Comparison of ENCODE assay signal across 8 cellular contexts in genomic region chr19:3057275-3057714, GRCh38. TPM values are rescaled to one million over a fixed set of nuclear protein-coding genes. Genes with fewer than 3 reads are reported as not detected.
A peak's percentile ranks its signal among the peaks of the same experiment; 100 is the strongest.
DNase-seq lines count a peak whose midpoint lies in the region; TF ChIP-seq lines count a peak whose summit lies in the region.

No MANE protein-coding gene starts in this region.

- H3K36me3 Mint-ChIP-seq in nephron progenitor cell (ENCODE audit: low read depth): peaks cover 29% of the 10 kb centered on the region

- H3K4me1 ChIP-seq in BE2C: peaks cover 17% of the 10 kb centered on the region
- H3K4me1 ChIP-seq in fibroblast of lung (ENCODE audit: control insufficient read depth, extremely low read depth, insufficient read depth, low read length): peaks cover 8% of the 10 kb centered on the region

- H3K4me3 Mint-ChIP-seq in nephron progenitor cell: peak overlapping the region; percentile 63

- peaks cover 18% of the 10 kb centered on the region for H3K79me2 ChIP-seq in fibroblast of lung (ENCODE audit: control insufficient read depth, insufficient read depth, low read length)

- H3K27me3 ChIP-seq in BE2C (no peaks in the 10 kb centered on the region), fibroblast of lung (ENCODE audit: control insufficient read depth, insufficient read depth, low read length) (no peaks in the 10 kb centered on the region)

- no peak overlapping the region for H3K27ac Mint-ChIP-seq in nephron progenitor cell

- H3K36me3 ChIP-seq in BE2C (peaks cover 45% of the 10 kb centered on the region), fibroblast of lung (ENCODE audit: control insufficient read depth, insufficient read depth, low read length) (peaks cover 27% of the 10 kb centered on the region)

- no peak for TF ChIP-seq CTCF in BE2C (IDR thresholded peaks at IDR 0.05; ENCODE audit: low read depth, low read length)
- no peak for TF ChIP-seq CTCF in fibroblast of lung (conservative IDR thresholded peaks at IDR 0.05 in 1 of 2, IDR thresholded peaks at IDR 0.05 in 1 of 2; ENCODE audit: low read depth in 1 of 2, low read length in 2 of 2)
- no peak for TF ChIP-seq CTCF in nephron progenitor cell (IDR thresholded peaks at IDR 0.05)
- TF ChIP-seq CTCF in GM13977 (IDR thresholded peaks at IDR 0.05; ENCODE audit: extremely low read depth, insufficient read depth, missing control alignments): no peak

- H3K9ac ChIP-seq in fibroblast of lung (ENCODE audit: insufficient read depth, low read length): no peak overlapping the region

- H4K20me1 ChIP-seq in fibroblast of lung (ENCODE audit: control insufficient read depth, extremely low read depth, insufficient read depth, low read length): no peaks in the 10 kb centered on the region

- H3K4me1 Mint-ChIP-seq in nephron progenitor cell: peaks cover 45% of the 10 kb centered on the region

- DNase-seq in BE2C (peak; percentile 86), NCI-H2196 treated with DMSO at 0.1 percent for 48 hours (lab: John Stamatoyannopoulos, UW; ENCODE audit: unreplicated experiment) (peak; percentile 85), fibroblast of lung (ENCODE audit: low read depth in 2 of 2) (peak; percentile 69 to 74), nephron progenitor cell (peak; percentile 54), islet precursor cell (no peak), NOMO-1 treated with DMSO at 0.1 percent for 48 hours (lab: John Stamatoyannopoulos, UW; ENCODE audit: unreplicated experiment) (no peak), GM13977 (ENCODE audit: low spot score) (no peak)
- DNase-seq in stimulated activated CD4-positive, alpha-beta T cell treated with anti-CD3 and anti-CD28 coated beads, Interleukin-2, amount 100 ng/mL, for 24 hours: no peak

- H3K4me3 ChIP-seq in BE2C (ENCODE audit: low read depth, low read length) (no peak overlapping the region), fibroblast of lung (replicated peaks in 1 of 4; ENCODE audit: control extremely low read depth in 1 of 4, insufficient read depth in 1 of 4, low read depth in 3 of 4, low read length in 4 of 4) (peak overlapping the region in 1 of 4 experiments; percentile 8)

- peaks cover 77% of the 10 kb centered on the region for H3K27me3 Mint-ChIP-seq in nephron progenitor cell (ENCODE audit: low read depth, poor library complexity)

- H3K9me3 ChIP-seq in BE2C: no peaks in the 10 kb centered on the region
- no peaks in the 10 kb centered on the region for H3K9me3 ChIP-seq in fibroblast of lung (ENCODE audit: control insufficient read depth, insufficient read depth, low read depth, low read length)

- no peaks in the 10 kb centered on the region for H3K9me3 Mint-ChIP-seq in nephron progenitor cell

- H2AFZ ChIP-seq in fibroblast of lung (ENCODE audit: low read length): no peak overlapping the region

- H3K27ac ChIP-seq in fibroblast of lung (ENCODE audit: insufficient read depth, low read length): peak overlapping the region; percentile 44

- peak overlapping the region; percentile 78 for H3K4me2 ChIP-seq in fibroblast of lung (ENCODE audit: extremely low read depth, insufficient read depth, low read length)

- in situ Hi-C loops in GM13977 (cut with MboI; ENCODE audit: low pct_unique_long_range_greater_than_20kb, low sequenced_read_pairs, unreplicated experiment): no loop called here

RNA-seq across cellular contexts. Expression of gene TLE5, which starts 5.0 kb away (rescaled TPM):
- polyA plus RNA-seq in BE2C (2012; ENCODE audit: insufficient read depth, insufficient read length, low read depth): 1,091 TPM
- total RNA-seq in fibroblast of lung: 111 and 173 TPM in 2 replicates
- polyA plus RNA-seq in fibroblast of lung: 319 and 328 TPM in 2 replicates
- 381 and 398 TPM in 2 replicates for polyA plus RNA-seq in fibroblast of lung (2012)
- 594 and 771 TPM in 2 replicates for polyA minus RNA-seq in fibroblast of lung (ENCODE audit: low replicate concordance)

RNA-seq across cellular contexts. Expression of gene TLE2, which starts 28.2 kb away (rescaled TPM):
- 114 TPM for polyA plus RNA-seq in BE2C (2012; ENCODE audit: insufficient read depth, insufficient read length, low read depth)
- total RNA-seq in fibroblast of lung: 3.8 and 4.9 TPM in 2 replicates
- 0.90 and 1.8 TPM in 2 replicates for polyA plus RNA-seq in fibroblast of lung
- polyA plus RNA-seq in fibroblast of lung (2012): 1.7 and 2.1 TPM in 2 replicates
- polyA minus RNA-seq in fibroblast of lung (ENCODE audit: low replicate concordance): 1.4 and 2.2 TPM in 2 replicates

RNA-seq across cellular contexts. Expression of gene GNA11, which starts 36.9 kb away (rescaled TPM):
- polyA plus RNA-seq in BE2C (2012; ENCODE audit: insufficient read depth, insufficient read length, low read depth): 180 TPM
- 40.8 and 46.2 TPM in 2 replicates for total RNA-seq in fibroblast of lung
- 43.7 and 61.4 TPM in 2 replicates for polyA plus RNA-seq in fibroblast of lung
- 58.8 and 73.6 TPM in 2 replicates for polyA plus RNA-seq in fibroblast of lung (2012)
- 184 and 228 TPM in 2 replicates for polyA minus RNA-seq in fibroblast of lung (ENCODE audit: low replicate concordance)

Comparison
In these comparisons a context has a peak if more than half of its experiments do, and no peak if none do; other contexts are left out.
1. DNase-seq: peak in BE2C (single experiment), NCI-H2196 treated with DMSO at 0.1 percent for 48 hours (single experiment), fibroblast of lung (2 of 2) and nephron progenitor cell (single experiment); none in islet precursor cell (single experiment), stimulated activated CD4-positive, alpha-beta T cell treated with anti-CD3 and anti-CD28 coated beads, Interleukin-2, amount 100 ng/mL, for 24 hours (0 of 2), NOMO-1 treated with DMSO at 0.1 percent for 48 hours (single experiment) and GM13977 (single experiment).